In the genomic region with DNA sequence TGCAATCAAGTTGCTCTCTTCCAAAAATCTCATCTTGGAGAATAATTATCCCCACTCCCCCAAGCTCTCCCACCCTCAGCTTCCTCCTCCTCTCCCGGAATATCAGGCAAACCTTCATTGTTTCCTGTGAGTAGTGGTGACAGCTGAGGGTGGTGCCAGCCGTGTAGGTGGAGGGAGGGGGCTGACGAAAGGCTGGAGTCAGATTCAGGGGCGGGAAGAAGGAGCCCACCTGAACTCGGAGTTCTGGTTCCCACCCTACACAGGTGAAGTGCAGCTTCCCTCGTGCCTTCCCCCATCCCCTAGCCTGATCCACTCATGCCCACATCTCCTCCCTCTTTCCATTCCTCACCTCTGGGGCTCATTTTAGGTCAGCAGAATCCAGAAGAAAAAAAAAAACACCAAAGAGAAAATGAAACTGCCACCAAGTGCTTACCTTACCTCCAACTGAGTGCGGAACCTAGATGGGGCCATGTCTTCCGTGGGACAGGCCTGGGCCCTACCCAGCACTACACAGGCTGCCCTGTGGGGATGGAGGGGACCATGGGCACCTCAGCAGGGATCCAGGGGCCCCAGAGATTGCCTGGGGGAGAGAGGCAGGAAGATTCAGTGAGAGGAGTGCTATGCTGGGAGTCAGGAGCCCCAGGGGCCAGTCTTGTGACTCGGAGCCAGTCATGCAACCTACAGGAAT, we compare ENCODE assay signal across 19 cellular contexts.
A peak's percentile ranks its signal among the peaks of the same experiment; 100 is the strongest.
DNase-seq lines count a peak whose midpoint lies in the region; ATAC-seq and TF ChIP-seq lines count a peak whose summit lies in the region.
"Had no signal": no experiment of that assay in that cellular context is flagged by ENCODE, and none has a peak within 500 bp of the region (broad histone marks: within the 10 kb centered on the region; RNA-seq: fewer than 3 reads in every experiment).

No MANE protein-coding gene starts in this region.

- TF ChIP-seq POLR2A in sigmoid colon (IDR thresholded peaks at IDR 0.05), result no peak

- H3K27me3 ChIP-seq in right atrium auricular region (no peaks in the 10 kb centered on the region), heart right ventricle (no peaks in the 10 kb centered on the region), sigmoid colon (no peaks in the 10 kb centered on the region)
- H3K27me3 ChIP-seq: BE2C had no signal

- H3K36me3 ChIP-seq in right atrium auricular region (no peaks in the 10 kb centered on the region), heart right ventricle (peaks cover 0 to 13% (median 0%) of the 10 kb centered on the region in 9 donors), sigmoid colon (no peaks in the 10 kb centered on the region)
- H3K36me3 ChIP-seq: BE2C had no signal

- H3K4me3 ChIP-seq in right atrium auricular region (no peak overlapping the region), heart right ventricle (no peak overlapping the region), sigmoid colon (no peak overlapping the region)
- H3K4me3 ChIP-seq: GM23338 had no signal

- peak overlapping the region; percentile 60 to 62 for H3K27ac ChIP-seq in right atrium auricular region
- H3K27ac ChIP-seq in heart right ventricle, result peak overlapping the region in 5 of 10 donors; percentile 41 to 65 (median 64)
- peak overlapping the region in 3 of 4 donors; percentile 3 to 47 (median 24) for H3K27ac ChIP-seq in sigmoid colon

- 48 to 58% methylated on average over 9 of the region's 9 CpGs for WGBS in heart right ventricle, 2 donors
- WGBS in sigmoid colon, 2 donors, result 81 to 92% methylated on average over 9 of the region's 9 CpGs

- no peak for TF ChIP-seq CTCF in right atrium auricular region (IDR thresholded peaks at IDR 0.05)
- no peak for TF ChIP-seq CTCF in heart right ventricle (IDR thresholded peaks at IDR 0.05)
- TF ChIP-seq CTCF in sigmoid colon (IDR thresholded peaks at IDR 0.05), result no peak

- intact Hi-C loops in heart right ventricle (cut with DNase I), result no loop called here
- intact Hi-C loops in head of caudate nucleus (cut with DNase I), result no loop called here
- intact Hi-C loops in sigmoid colon (cut with DNase I), result no loop called here

- peaks cover 0 to 49% of the 10 kb centered on the region in 2 donors for H3K4me1 ChIP-seq in right atrium auricular region
- H3K4me1 ChIP-seq in heart right ventricle, result peaks cover 13 to 79% (median 41%) of the 10 kb centered on the region in 9 donors
- peaks cover 0 to 70% (median 60%) of the 10 kb centered on the region in 4 donors for H3K4me1 ChIP-seq in sigmoid colon
- H3K4me1 ChIP-seq: BE2C, Caco-2 had no signal

- DNase-seq in right atrium auricular region (ENCODE audit: low spot score) (no peak), heart right ventricle (no peak), head of caudate nucleus (peak; percentile 21 to 92 (median 70)), sigmoid colon (peak; percentile 44), COLO668 (lab: John Stamatoyannopoulos, UW; ENCODE audit: unreplicated experiment) (no peak)
- no peak for DNase-seq in activated CD4-positive, alpha-beta T cell treated with anti-CD3 and anti-CD28 coated beads, Interleukin-2, amount 50 U/mL, for 48 hours
- DNase-seq: BE2C; Caco-2; CD4-positive, CD25-positive, alpha-beta regulatory T cell; HCEC 1CT; KBM-7; NCI-H1105 treated with DMSO at 0.1 percent for 48 hours; NCI-H1694; NCI-H2081 treated with DMSO at 0.1 percent for 48 hours; NCI-H748 treated with DMSO at 0.1 percent for 48 hours; SHP77 had no signal

- no peak for ATAC-seq in heart right ventricle
- ATAC-seq in GM19452 (IDR thresholded peaks at IDR 0.05; ENCODE audit: unreplicated experiment), result no peak
- ATAC-seq: GM23338, HepG2 had no signal

- H3K9me3 ChIP-seq in right atrium auricular region (no peaks in the 10 kb centered on the region), heart right ventricle (peaks cover 0 to 9% (median 0%) of the 10 kb centered on the region in 11 donors), sigmoid colon (no peaks in the 10 kb centered on the region)
- H3K9me3 ChIP-seq: BE2C, Caco-2 had no signal

- TF ChIP-seq EP300 in sigmoid colon (IDR thresholded peaks at IDR 0.05), result no peak

Comparison
In these comparisons a context has a peak if more than half of its experiments do, and no peak if none do; other contexts are left out.
1. DNase-seq: peak in head of caudate nucleus (42 of 42) and sigmoid colon (single experiment); none in right atrium auricular region (single experiment), heart right ventricle (0 of 2), activated CD4-positive, alpha-beta T cell treated with anti-CD3 and anti-CD28 coated beads, Interleukin-2, amount 50 U/mL, for 48 hours (0 of 2) and COLO668 (single experiment).